In the genomic region with DNA sequence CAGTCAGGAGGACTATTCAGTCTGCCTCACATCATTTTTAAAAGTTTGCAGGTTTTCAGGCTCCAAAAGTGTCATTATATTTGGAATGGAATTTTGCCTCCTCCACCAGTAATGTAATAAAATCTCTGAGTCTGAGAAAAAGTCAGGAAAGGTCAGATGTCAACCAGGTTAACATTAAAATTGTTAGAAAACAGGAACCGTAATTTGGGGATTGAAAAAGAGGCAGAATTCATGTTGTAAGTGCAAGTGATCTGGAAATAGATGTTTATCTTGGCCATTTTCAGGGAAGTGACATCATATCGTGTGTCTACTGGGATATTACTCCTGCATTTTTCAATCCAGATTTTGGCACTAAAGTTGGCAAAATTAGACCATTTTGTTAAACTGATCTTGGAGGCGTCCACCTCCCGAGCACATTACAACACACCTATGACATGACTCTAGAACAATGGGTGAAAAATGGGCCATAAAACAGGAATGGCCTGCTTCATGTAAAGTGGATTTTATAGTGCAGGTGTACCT, we compare ENCODE assay signal across 11 cellular contexts.
DNase-seq lines count a peak whose midpoint lies in the region; ATAC-seq and TF ChIP-seq lines count a peak whose summit lies in the region.
"Had no signal": no experiment of that assay in that cellular context is flagged by ENCODE, and none has a peak within 500 bp of the region (broad histone marks: within the 10 kb centered on the region; RNA-seq: fewer than 3 reads in every experiment).

No MANE protein-coding gene starts in this region.

- TF ChIP-seq CTCF in Loucy (conservative IDR thresholded peaks at IDR 0.05; ENCODE audit: low read length) = no peak
- no peak for TF ChIP-seq CTCF in fibroblast of pulmonary artery (IDR thresholded peaks at IDR 0.05; ENCODE audit: low read length, missing control alignments)

- 0 out of 2 replicates have a peak overlapping the region, but pooled peaks have one; percentile 6 for H2AFZ ChIP-seq in Loucy (ENCODE audit: low read length)

- H3K9me2 ChIP-seq in Loucy (replicated peaks; ENCODE audit: low read depth, low read length) = no peaks in the 10 kb centered on the region

- no peaks in the 10 kb centered on the region for H4K20me1 ChIP-seq in BLaER1 treated with 17β-estradiol and CSF1 and Interleukin-3, amounts not matched to agents 10 nM and 100 nM
- no peaks in the 10 kb centered on the region for H4K20me1 ChIP-seq in Loucy (ENCODE audit: insufficient read depth, low read length, poor library complexity, severe bottlenecking)

- no peaks in the 10 kb centered on the region for H3K36me3 ChIP-seq in BLaER1 treated with 17β-estradiol and CSF1 and Interleukin-3, amounts not matched to agents 10 nM and 100 nM
- no peaks in the 10 kb centered on the region for H3K36me3 ChIP-seq in Loucy (ENCODE audit: insufficient read depth, low read length)
- H3K36me3 ChIP-seq: BE2C, HAP-1 had no signal

- CTCF ChIA-PET in HEK293T (lab: Yijun Ruan, JAX) = no interaction called here

- H3K27me3 ChIP-seq in BLaER1 treated with 17β-estradiol and CSF1 and Interleukin-3, amounts not matched to agents 10 nM and 100 nM = peaks cover 0 to 36% (median 0%) of the 10 kb centered on the region in 11 experiments; a peak in 7 of 22 replicates
- H3K27me3 ChIP-seq in Loucy (ENCODE audit: insufficient read depth, low read length, poor library complexity, severe bottlenecking) = no peaks in the 10 kb centered on the region
- H3K27me3 ChIP-seq: BE2C had no signal

- H3K4me3 ChIP-seq in BLaER1 treated with 17β-estradiol and CSF1 and Interleukin-3, amounts not matched to agents 10 nM and 100 nM = no peak overlapping the region
- H3K4me3 ChIP-seq in Loucy (ENCODE audit: low read length, poor library complexity, severe bottlenecking) (no peak overlapping the region), fibroblast of pulmonary artery (replicated peaks; ENCODE audit: low read depth, low read length) (no peak overlapping the region)
- H3K4me3 ChIP-seq: HAP-1 had no signal

- DNase-seq in fibroblast of pulmonary artery (ENCODE audit: low read depth) = peak; percentile 18
- DNase-seq in HEK293T (ENCODE audit: extremely low spot score) = no peak
- no peak for DNase-seq in HUDEP-2 (lab: John Stamatoyannopoulos, UW; ENCODE audit: unreplicated experiment in 76 of 76)
- no peak for DNase-seq in kidney glomerular epithelial cell (lab: John Stamatoyannopoulos, UW)
- DNase-seq: BE2C; CD4-positive, CD25-positive, alpha-beta regulatory T cell; DMS53 had no signal

- peaks cover 36 to 100% (median 96%) of the 10 kb centered on the region in 10 experiments for H3K4me1 ChIP-seq in BLaER1 treated with 17β-estradiol and CSF1 and Interleukin-3, amounts not matched to agents 10 nM and 100 nM
- H3K4me1 ChIP-seq in Loucy (ENCODE audit: insufficient read depth, low read length, poor library complexity, severe bottlenecking) = peaks cover 67% of the 10 kb centered on the region
- H3K4me1 ChIP-seq: HAP-1 had no signal

- no peak for ATAC-seq in GM21723 (IDR thresholded peaks at IDR 0.05; ENCODE audit: unreplicated experiment)

- no peak overlapping the region for H3K9ac ChIP-seq in BLaER1 treated with 17β-estradiol and CSF1 and Interleukin-3, amounts not matched to agents 10 nM and 100 nM
- peak overlapping the region; percentile 14 for H3K9ac ChIP-seq in Loucy (ENCODE audit: low read depth, low read length, poor library complexity, severe bottlenecking)

- H3K9me3 ChIP-seq in BLaER1 treated with 17β-estradiol and CSF1 and Interleukin-3, amounts not matched to agents 10 nM and 100 nM (replicated peaks in 1 of 11) = no peaks in the 10 kb centered on the region
- H3K9me3 ChIP-seq in Loucy (ENCODE audit: insufficient read depth, low read depth, low read length) = no peaks in the 10 kb centered on the region
- H3K9me3 ChIP-seq: BE2C, HAP-1 had no signal

- peaks cover 16% of the 10 kb centered on the region for H3K79me2 ChIP-seq in Loucy (ENCODE audit: insufficient read depth, low read length)

- peak overlapping the region in 7 of 11 experiments; percentile 5 to 87 (median 84); a peak in 12 of 22 replicates for H3K4me2 ChIP-seq in BLaER1 treated with 17β-estradiol and CSF1 and Interleukin-3, amounts not matched to agents 10 nM and 100 nM
- H3K4me2 ChIP-seq in Loucy (ENCODE audit: low read depth, low read length, poor library complexity, severe bottlenecking) = no peak overlapping the region

- peaks cover 5% of the 10 kb centered on the region; the same call in 1 of the 2 replicates for H3F3A ChIP-seq in Loucy (ENCODE audit: low read depth)

- POLR2A ChIA-PET in HEK293T (lab: Yijun Ruan, JAX) = no interaction called here

- H3K27ac ChIP-seq in BLaER1 treated with 17β-estradiol and CSF1 and Interleukin-3, amounts not matched to agents 10 nM and 100 nM = no peak overlapping the region

TF ChIP-seq in HEK293T, 16 proteins besides CTCF, POLR2A, EP300 and RAD21:
- no peak for TF ChIP-seq LEF1 (IDR thresholded peaks at IDR 0.05; ENCODE audit: borderline replicate concordance)
- TF ChIP-seq FOXK2 (IDR thresholded peaks at IDR 0.05) = no peak
- TF ChIP-seq CTBP1 (IDR thresholded peaks at IDR 0.05; ENCODE audit: borderline replicate concordance) = no peak
- no peak for TF ChIP-seq L3MBTL2 (conservative IDR thresholded peaks at IDR 0.05)
- no peak for TF ChIP-seq FOXA1 (IDR thresholded peaks at IDR 0.05)
- no peak for TF ChIP-seq NFRKB (IDR thresholded peaks at IDR 0.05)
- TF ChIP-seq ZNF384 (IDR thresholded peaks at IDR 0.05) = no peak
